ENCODE assay signal across 1 cellular context in the genomic region with DNA sequence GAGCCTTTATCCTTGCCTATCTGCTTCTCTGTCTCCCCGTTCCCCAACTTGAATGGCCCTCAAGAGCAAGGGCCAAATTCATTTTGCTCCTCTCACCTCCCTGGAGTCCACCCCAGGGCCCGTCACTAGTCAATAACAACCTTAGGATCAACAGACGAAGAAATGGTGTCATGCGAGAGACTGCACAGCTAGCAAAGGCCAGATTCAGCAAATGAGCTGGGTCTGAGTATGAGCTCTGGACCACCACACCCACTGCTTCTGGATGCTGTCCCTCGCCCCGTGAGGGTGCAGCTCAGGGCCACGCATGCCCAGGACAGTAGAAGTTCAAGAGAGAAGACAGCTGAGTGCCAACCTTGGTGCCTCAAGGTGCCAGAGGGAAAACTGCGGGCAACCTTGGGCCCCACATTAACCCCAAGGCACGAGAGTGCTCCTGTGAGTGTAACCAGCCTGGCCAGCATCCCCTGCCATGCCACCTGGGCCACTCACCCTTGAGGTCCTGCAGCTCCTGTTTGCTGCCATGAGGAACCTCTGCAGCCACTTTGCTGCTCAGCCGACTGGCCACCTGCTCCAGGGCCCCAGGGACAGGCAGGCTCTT.
TF ChIP-seq lines count a peak whose summit lies in the region.

No MANE protein-coding gene starts in this region.

TF ChIP-seq in WTC11, 78 proteins besides CTCF, POLR2A, EP300 and RAD21 (continued from another document):
- TF ChIP-seq, protein P1, sequence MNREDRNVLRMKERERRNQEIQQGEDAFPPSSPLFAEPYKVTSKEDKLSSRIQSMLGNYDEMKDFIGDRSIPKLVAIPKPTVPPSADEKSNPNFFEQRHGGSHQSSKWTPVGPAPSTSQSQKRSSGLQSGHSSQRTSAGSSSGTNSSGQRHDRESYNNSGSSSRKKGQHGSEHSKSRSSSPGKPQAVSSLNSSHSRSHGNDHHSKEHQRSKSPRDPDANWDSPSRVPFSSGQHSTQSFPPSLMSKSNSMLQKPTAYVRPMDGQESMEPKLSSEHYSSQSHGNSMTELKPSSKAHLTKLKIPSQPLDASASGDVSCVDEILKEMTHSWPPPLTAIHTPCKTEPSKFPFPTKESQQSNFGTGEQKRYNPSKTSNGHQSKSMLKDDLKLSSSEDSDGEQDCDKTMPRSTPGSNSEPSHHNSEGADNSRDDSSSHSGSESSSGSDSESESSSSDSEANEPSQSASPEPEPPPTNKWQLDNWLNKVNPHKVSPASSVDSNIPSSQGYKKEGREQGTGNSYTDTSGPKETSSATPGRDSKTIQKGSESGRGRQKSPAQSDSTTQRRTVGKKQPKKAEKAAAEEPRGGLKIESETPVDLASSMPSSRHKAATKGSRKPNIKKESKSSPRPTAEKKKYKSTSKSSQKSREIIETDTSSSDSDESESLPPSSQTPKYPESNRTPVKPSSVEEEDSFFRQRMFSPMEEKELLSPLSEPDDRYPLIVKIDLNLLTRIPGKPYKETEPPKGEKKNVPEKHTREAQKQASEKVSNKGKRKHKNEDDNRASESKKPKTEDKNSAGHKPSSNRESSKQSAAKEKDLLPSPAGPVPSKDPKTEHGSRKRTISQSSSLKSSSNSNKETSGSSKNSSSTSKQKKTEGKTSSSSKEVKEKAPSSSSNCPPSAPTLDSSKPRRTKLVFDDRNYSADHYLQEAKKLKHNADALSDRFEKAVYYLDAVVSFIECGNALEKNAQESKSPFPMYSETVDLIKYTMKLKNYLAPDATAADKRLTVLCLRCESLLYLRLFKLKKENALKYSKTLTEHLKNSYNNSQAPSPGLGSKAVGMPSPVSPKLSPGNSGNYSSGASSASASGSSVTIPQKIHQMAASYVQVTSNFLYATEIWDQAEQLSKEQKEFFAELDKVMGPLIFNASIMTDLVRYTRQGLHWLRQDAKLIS (CRISPR knock-in tag; IDR thresholded peaks at IDR 0.05; ENCODE audit: borderline replicate concordance): no peak
